In genomic region chr11:76151561-76152085, GRCh38 we compare ENCODE assay signal across 10 cellular contexts. TPM values are rescaled to one million over a fixed set of nuclear protein-coding genes. Genes with fewer than 3 reads are reported as not detected.
A peak's percentile ranks its signal among the peaks of the same experiment; 100 is the strongest.
DNase-seq lines count a peak whose midpoint lies in the region; FAIRE-seq and TF ChIP-seq lines count a peak whose summit lies in the region.
"Had no signal": no experiment of that assay in that cellular context is flagged by ENCODE, and none has a peak within 500 bp of the region (broad histone marks: within the 10 kb centered on the region; RNA-seq: fewer than 3 reads in every experiment).

No MANE protein-coding gene starts in this region.

- H3K4me1 ChIP-seq in colonic mucosa = peaks cover 7% of the 10 kb centered on the region
- peaks cover 0 to 8% of the 10 kb centered on the region in 2 donors for H3K4me1 ChIP-seq in small intestine (ENCODE audit: control insufficient read depth in 2 of 2, insufficient read depth in 1 of 2, low read depth in 1 of 2, low read length in 1 of 2)
- no peaks in the 10 kb centered on the region for H3K4me1 ChIP-seq in effector memory CD4-positive, alpha-beta T cell (ENCODE audit: control insufficient read depth, insufficient read depth, low read length, poor library complexity, severe bottlenecking)

- no peak overlapping the region for H3K27ac Mint-ChIP-seq in T-helper 2 cell treated with Interferon-gamma antibody and Interleukin-4, amounts not matched to agents 5 μg/mL and 100 μg/mL, for 36 hours

- H3K4me3 ChIP-seq in colonic mucosa (no peak overlapping the region), small intestine (ENCODE audit: low read depth in 1 of 2, low read length in 2 of 2) (no peak overlapping the region)
- no peak overlapping the region for H3K4me3 ChIP-seq in effector memory CD4-positive, alpha-beta T cell (ENCODE audit: insufficient read depth, low read depth, low read length, poor library complexity, severe bottlenecking)

- H3K4me1 Mint-ChIP-seq in T-helper 2 cell treated with Interferon-gamma antibody and Interleukin-4, amounts not matched to agents 5 μg/mL and 100 μg/mL, for 36 hours (ENCODE audit: low read depth) = peaks cover 13% of the 10 kb centered on the region

- peak overlapping the region; percentile 86 for H3K27ac ChIP-seq in colonic mucosa
- no peak overlapping the region for H3K27ac ChIP-seq in small intestine (ENCODE audit: low read depth in 1 of 2, low read length in 1 of 2)
- no peak overlapping the region for H3K27ac ChIP-seq in effector memory CD4-positive, alpha-beta T cell (ENCODE audit: insufficient read depth, low read length, poor library complexity, severe bottlenecking)
- H3K27ac ChIP-seq: epithelial cell of prostate had no signal

- no peaks in the 10 kb centered on the region for H3K9me3 Mint-ChIP-seq in T-helper 2 cell treated with Interferon-gamma antibody and Interleukin-4, amounts not matched to agents 5 μg/mL and 100 μg/mL, for 36 hours

- H3K27me3 Mint-ChIP-seq in T-helper 2 cell treated with Interferon-gamma antibody and Interleukin-4, amounts not matched to agents 5 μg/mL and 100 μg/mL, for 36 hours (ENCODE audit: low read depth) = peaks cover 37% of the 10 kb centered on the region

- peak overlapping the region; percentile 58 for H3K4me3 Mint-ChIP-seq in T-helper 2 cell treated with Interferon-gamma antibody and Interleukin-4, amounts not matched to agents 5 μg/mL and 100 μg/mL, for 36 hours

- H3K36me3 Mint-ChIP-seq in T-helper 2 cell treated with Interferon-gamma antibody and Interleukin-4, amounts not matched to agents 5 μg/mL and 100 μg/mL, for 36 hours (ENCODE audit: low read depth) = no peaks in the 10 kb centered on the region

- 47 to 70% (median 68%) methylated on average over 5 of the region's 5 CpGs for WGBS in small intestine, 3 donors

- no peaks in the 10 kb centered on the region for H3K9me3 ChIP-seq in colonic mucosa
- H3K9me3 ChIP-seq in small intestine (ENCODE audit: control insufficient read depth, low read depth) = no peaks in the 10 kb centered on the region
- H3K9me3 ChIP-seq in effector memory CD4-positive, alpha-beta T cell (ENCODE audit: control insufficient read depth, low read length) = no peaks in the 10 kb centered on the region
- H3K9me3 ChIP-seq: MG63 had no signal

- intact Hi-C loops in colonic mucosa (cut with DNase I) = loop anchor here (2.0 kb wide), 1 partner anchor 255 kb away; no protein-coding TSS in a partner anchor

- no peak for FAIRE-seq in small intestine (lab: Jason Lieb, UNC)

- H3K27me3 ChIP-seq in colonic mucosa = no peaks in the 10 kb centered on the region
- no peaks in the 10 kb centered on the region for H3K27me3 ChIP-seq in small intestine (ENCODE audit: control insufficient read depth in 2 of 2, insufficient read depth in 2 of 2, low read length in 2 of 2)
- H3K27me3 ChIP-seq in effector memory CD4-positive, alpha-beta T cell (replicated peaks; ENCODE audit: control insufficient read depth, insufficient read depth, low read length, poor library complexity, severe bottlenecking) = no peaks in the 10 kb centered on the region
- H3K27me3 ChIP-seq: MG63 had no signal

- no peak overlapping the region for H3K9ac ChIP-seq in colonic mucosa (ENCODE audit: low read depth in 2 of 2, low read length in 2 of 2)

- H3K36me3 ChIP-seq in colonic mucosa (no peaks in the 10 kb centered on the region), small intestine (ENCODE audit: control insufficient read depth in 2 of 2, insufficient read depth in 2 of 2, low read length in 2 of 2) (no peaks in the 10 kb centered on the region)
- H3K36me3 ChIP-seq in effector memory CD4-positive, alpha-beta T cell (ENCODE audit: control insufficient read depth, insufficient read depth, low read length) = no peaks in the 10 kb centered on the region
- H3K36me3 ChIP-seq: MG63 had no signal

- DNase-seq in T-helper 2 cell treated with Interferon-gamma antibody and Interleukin-4, amounts not matched to agents 5 μg/mL and 100 μg/mL, for 36 hours (ENCODE audit: low spot score) = no peak
- no peak for DNase-seq in T-helper 2 cell
- peak; percentile 82 for DNase-seq in NCI-H2029 (lab: John Stamatoyannopoulos, UW)
- peak; percentile 69 for DNase-seq in colonic mucosa
- DNase-seq in small intestine = peak; percentile 53
- DNase-seq in effector CD8-positive, alpha-beta T cell (lab: John Stamatoyannopoulos, UW) = no peak
- DNase-seq in effector memory CD4-positive, alpha-beta T cell = no peak
- DNase-seq in HuH-7 (ENCODE audit: low spot score) = no peak

- no peak for TF ChIP-seq CTCF in colonic mucosa (IDR thresholded peaks at IDR 0.05)

RNA-seq across cellular contexts. Expression of gene WNT11, which starts 54.7 kb away (rescaled TPM):
- 1 to 10 TPM; 3.6 to 3.8 TPM for total RNA-seq in colonic mucosa
- polyA plus RNA-seq in small intestine = 1 to 10 TPM; 2.1 to 7.3 (median 3.4) TPM

Comparison
In these comparisons a context has a peak if more than half of its experiments do, and no peak if none do; other contexts are left out.
1. DNase-seq: peak in NCI-H2029 (single experiment), colonic mucosa (single experiment) and small intestine (single experiment); none in T-helper 2 cell treated with Interferon-gamma antibody and Interleukin-4, amounts not matched to agents 5 μg/mL and 100 μg/mL, for 36 hours (single experiment), T-helper 2 cell (0 of 5), effector CD8-positive, alpha-beta T cell (single experiment), effector memory CD4-positive, alpha-beta T cell (0 of 3) and HuH-7 (single experiment).